1 cellular context compared by ENCODE assay signal in genomic region chr4:145481942-145482208, GRCh38.
TF ChIP-seq lines count a peak whose summit lies in the region.

No MANE protein-coding gene starts in this region.

TF ChIP-seq in GM12878, 131 proteins besides CTCF, POLR2A, EP300 and RAD21 (continued from another document):
- TF ChIP-seq ZBTB11 (CRISPR knock-in tag; IDR thresholded peaks at IDR 0.05): no peak
- TF ChIP-seq SUZ12 (IDR thresholded peaks at IDR 0.05; ENCODE audit: unreplicated experiment): no peak
